ENCODE assay signal across 17 cellular contexts in genomic region chr2:42232024-42232423, GRCh38.
"Had no signal": no experiment of that assay in that cellular context is flagged by ENCODE, and none has a peak within 500 bp of the region (broad histone marks: within the 10 kb centered on the region; RNA-seq: fewer than 3 reads in every experiment).

No MANE protein-coding gene starts in this region.

- H3K4me1 ChIP-seq: ascending aorta, breast epithelium had no signal

- H3K9me3 ChIP-seq: ascending aorta, breast epithelium, lower lobe of right lung, testis had no signal

- FAIRE-seq: endometrium, frontal cortex, keratinocyte had no signal

- ATAC-seq: lower lobe of right lung had no signal

- H3K27ac ChIP-seq: ascending aorta, breast epithelium, lower lobe of right lung, testis, WERI-Rb-1 had no signal

- H3K27me3 ChIP-seq: ascending aorta, breast epithelium, testis had no signal

- H3K4me3 ChIP-seq: ascending aorta, breast epithelium, lower lobe of right lung, testis had no signal

- H3K27ac Mint-ChIP-seq: type B pancreatic cell had no signal

- DNase-seq: activated CD4-positive, alpha-beta T cell treated with anti-CD3 and anti-CD28 coated beads for 4 hours; activated CD8-positive, alpha-beta memory T cell treated with anti-CD3 and anti-CD28 coated beads for 24 hours; activated CD8-positive, alpha-beta memory T cell treated with anti-CD3 and anti-CD28 coated beads, Interleukin-2, amount 50 U/mL, for 48 hours; cerebellar nuclear complex; cortex of kidney; lower lobe of right lung; midbrain; occipital lobe; T-helper 2 cell; testis; WERI-Rb-1 had no signal

- H3K36me3 ChIP-seq: ascending aorta, breast epithelium, lower lobe of right lung, WERI-Rb-1 had no signal

- H3K27me3 Mint-ChIP-seq: type B pancreatic cell had no signal

- H3K4me3 Mint-ChIP-seq: type B pancreatic cell had no signal

- H3K9me3 Mint-ChIP-seq: type B pancreatic cell had no signal
